ENCODE assay signal across 7 cellular contexts in genomic region chr6:18263561-18264337, GRCh38. TPM values are rescaled to one million over a fixed set of nuclear protein-coding genes. Genes with fewer than 3 reads are reported as not detected.
DNase-seq lines count a peak whose midpoint lies in the region; ATAC-seq, FAIRE-seq and TF ChIP-seq lines count a peak whose summit lies in the region.

No MANE protein-coding gene starts in this region.

- H3K79me2 ChIP-seq in Karpas-422 (ENCODE audit: low read length) (peaks cover 56% of the 10 kb centered on the region), H1 (ENCODE audit: control insufficient read depth in 1 of 2, insufficient read depth in 2 of 2, low read length in 2 of 2) (peaks cover 49 to 56% of the 10 kb centered on the region in 2 experiments)

- peak overlapping the region; percentile 87 for H4K5ac ChIP-seq in H1 (ENCODE audit: insufficient read length, low read depth, low read length)

- H4K20me1 ChIP-seq in Karpas-422 (ENCODE audit: insufficient read depth, low read depth, low read length) (peaks cover 32% of the 10 kb centered on the region), H1 (replicated peaks in 1 of 2; ENCODE audit: control insufficient read depth in 1 of 2, insufficient read depth in 2 of 2, low read length in 2 of 2) (peaks cover 16 to 18% of the 10 kb centered on the region in 2 experiments)

- peak overlapping the region; percentile 89 for H3K4me3 Mint-ChIP-seq in activated CD4-positive, alpha-beta T cell treated with anti-CD3 and anti-CD28 coated beads, Interleukin-2, amount 10 ng/mL, durations not matched to agents 7 days and 5 days
- peak overlapping the region; percentile 98 for H3K4me3 Mint-ChIP-seq in stimulated activated naive CD8-positive, alpha-beta T cell treated with anti-CD3 and anti-CD28 coated beads, Interleukin-15, Interleukin-2, amounts not matched to agents 100 ng/mL and 50 ng/mL, for 24 hours

- H3K36me3 ChIP-seq in ES-I3 (ENCODE audit: insufficient read depth, low read length) = peaks cover 4% of the 10 kb centered on the region; the same call in 1 of the 2 replicates
- peaks cover 23% of the 10 kb centered on the region; the same call in 1 of the 2 replicates for H3K36me3 ChIP-seq in Karpas-422 (ENCODE audit: insufficient read depth, low read length)
- peaks cover 0 to 36% (median 1%) of the 10 kb centered on the region in 4 experiments; a peak in 2 of 8 replicates for H3K36me3 ChIP-seq in H1 (ENCODE audit: control insufficient read depth in 2 of 4, insufficient read depth in 4 of 4, low read length in 3 of 4)

- peaks cover 55% of the 10 kb centered on the region for H3K36me3 Mint-ChIP-seq in activated CD4-positive, alpha-beta T cell treated with anti-CD3 and anti-CD28 coated beads, Interleukin-2, amount 10 ng/mL, durations not matched to agents 7 days and 5 days (ENCODE audit: low read depth)
- peaks cover 48% of the 10 kb centered on the region for H3K36me3 Mint-ChIP-seq in stimulated activated naive CD8-positive, alpha-beta T cell treated with anti-CD3 and anti-CD28 coated beads, Interleukin-15, Interleukin-2, amounts not matched to agents 100 ng/mL and 50 ng/mL, for 24 hours (ENCODE audit: low read depth)

- H3K18ac ChIP-seq in H1 (ENCODE audit: extremely low read depth, low read length) = peak overlapping the region; percentile 93

- no peak overlapping the region; the same call in 1 of the 2 replicates for H2AK5ac ChIP-seq in H1 (ENCODE audit: low read depth, low read length)

- peak overlapping the region; percentile 95 for H3K27ac Mint-ChIP-seq in activated CD4-positive, alpha-beta T cell treated with anti-CD3 and anti-CD28 coated beads, Interleukin-2, amount 10 ng/mL, durations not matched to agents 7 days and 5 days
- peak overlapping the region; percentile 96 for H3K27ac Mint-ChIP-seq in stimulated activated naive CD8-positive, alpha-beta T cell treated with anti-CD3 and anti-CD28 coated beads, Interleukin-15, Interleukin-2, amounts not matched to agents 100 ng/mL and 50 ng/mL, for 24 hours

- no peak for TF ChIP-seq CTCF in H1 (IDR thresholded peaks at IDR 0.05; ENCODE audit: control extremely low read depth in 1 of 3, insufficient read depth in 1 of 3, low read depth in 1 of 3, low read length in 3 of 3)

- H3K4me1 ChIP-seq in ES-I3 (ENCODE audit: insufficient read depth, low read length) (peaks cover 25% of the 10 kb centered on the region), Karpas-422 (ENCODE audit: low read length) (peaks cover 44% of the 10 kb centered on the region), H1 (replicated peaks in 1 of 4; ENCODE audit: control insufficient read depth in 3 of 4, insufficient read depth in 4 of 4, low read length in 3 of 4) (peaks cover 5 to 22% (median 10%) of the 10 kb centered on the region in 4 experiments)

- POLR2A ChIA-PET in activated CD4-positive, alpha-beta T cell treated with anti-CD3 and anti-CD28 coated beads, Interleukin-2, amount 10 ng/mL, durations not matched to agents 7 days and 5 days (lab: Charles Lee) = interaction anchor here (0.5 kb wide), 1 partner anchor 159 kb away, joined by 3 read pairs; no protein-coding TSS in a partner anchor
- POLR2A ChIA-PET in H1 (lab: Charles Lee; ENCODE audit: partially characterized antibody) = interaction anchor here (0.6 to 1.9 kb wide), 19 partner anchors 10 to 606 kb away, joined by 3 to 11 read pairs (median 4); partner anchors contain the start of gene RNF144B

- TF ChIP-seq EP300 in H1 (IDR thresholded peaks at IDR 0.05; ENCODE audit: borderline replicate concordance in 1 of 2, low read depth in 2 of 2, low read length in 2 of 2) = no peak

- H2BK5ac ChIP-seq in H1 (ENCODE audit: low read depth, low read length) = peak overlapping the region; percentile 96

- FAIRE-seq in H1 (lab: Jason Lieb, UNC) = no peak

- DNase-seq in Karpas-422 (peak; percentile 75), H1 (ENCODE audit: low read depth in 1 of 2, low spot score in 2 of 2) (peak in 1 of 2 experiments; percentile 66), medulla oblongata (ENCODE audit: extremely low spot score) (peak; percentile 33)
- peak; percentile 19 for DNase-seq in activated CD4-positive, alpha-beta T cell treated with anti-CD3 and anti-CD28 coated beads, Interleukin-2, amount 10 ng/mL, durations not matched to agents 7 days and 5 days

- ATAC-seq in GM21737 (IDR thresholded peaks at IDR 0.05; ENCODE audit: unreplicated experiment) = peak; percentile 20

- H3K27me3 ChIP-seq in Karpas-422 (ENCODE audit: low read length) (no peaks in the 10 kb centered on the region), H1 (replicated peaks in 1 of 4; ENCODE audit: control insufficient read depth in 3 of 4, extremely low read depth in 1 of 4, insufficient read depth in 3 of 4, low read length in 3 of 4) (no peaks in the 10 kb centered on the region; a peak in 1 of 7 replicates)

- no peak; a peak in 1 of 3 replicates for TF ChIP-seq POLR2A in H1 (IDR thresholded peaks at IDR 0.05; ENCODE audit: control extremely low read depth in 1 of 2, low read depth in 2 of 2, low read length in 2 of 2)

- peak overlapping the region; percentile 91 for H3K27ac ChIP-seq in Karpas-422 (ENCODE audit: low read length)
- peak overlapping the region; percentile 97 for H3K27ac ChIP-seq in H1 (ENCODE audit: low read depth, low read length)

- H2AFZ ChIP-seq in Karpas-422 (ENCODE audit: low read length) = peak overlapping the region; percentile 12; the same call in 1 of the 2 replicates
- no peak overlapping the region for H2AFZ ChIP-seq in H1 (ENCODE audit: low read length)

- no peak overlapping the region for H2BK20ac ChIP-seq in H1 (ENCODE audit: low read length)

- CTCF ChIA-PET in activated CD4-positive, alpha-beta T cell treated with anti-CD3 and anti-CD28 coated beads, Interleukin-2, amount 10 ng/mL, durations not matched to agents 7 days and 5 days (lab: Charles Lee) = no interaction called here
- CTCF ChIA-PET in H1 (lab: Charles Lee; ENCODE audit: partially characterized antibody) = interaction anchor here (0.9 to 1.3 kb wide), 2 partner anchors 9 to 11 kb away, joined by 3 read pairs; no protein-coding TSS in a partner anchor

- peak overlapping the region; percentile 85 for H3K4me3 ChIP-seq in Karpas-422 (ENCODE audit: low read length)
- H3K4me3 ChIP-seq in H1 (ENCODE audit: extremely low read depth in 1 of 4, insufficient read depth in 2 of 4, low read depth in 3 of 4, low read length in 4 of 4) = peak overlapping the region; percentile 88 to 98 (median 95)

- no peak overlapping the region for H3K23ac ChIP-seq in H1 (ENCODE audit: insufficient read length)

- peaks cover 13% of the 10 kb centered on the region for H3K23me2 ChIP-seq in H1 (ENCODE audit: low read depth, low read length)

- no peak for TF ChIP-seq RAD21 in H1 (IDR thresholded peaks at IDR 0.05 in 1 of 2, conservative IDR thresholded peaks at IDR 0.05 in 1 of 2; ENCODE audit: low read depth in 2 of 2, low read length in 2 of 2)

- peak overlapping the region; percentile 89 for H3K56ac ChIP-seq in H1 (replicated peaks; ENCODE audit: insufficient read length, low read depth, low read length)

- H3K9me3 ChIP-seq in ES-I3 (ENCODE audit: control insufficient read depth, insufficient read depth, low read length) (peaks cover 2% of the 10 kb centered on the region; the same call in 1 of the 2 replicates), Karpas-422 (ENCODE audit: low read length) (no peaks in the 10 kb centered on the region), H1 (ENCODE audit: insufficient read depth in 2 of 2, low read depth in 1 of 2, low read length in 1 of 2) (no peaks in the 10 kb centered on the region)

- H2BK12ac ChIP-seq in H1 (ENCODE audit: low read depth, low read length) = 0 out of 2 replicates have a peak overlapping the region, but pooled peaks have one; percentile 80

- no peaks in the 10 kb centered on the region for H3K9me2 ChIP-seq in Karpas-422 (replicated peaks; ENCODE audit: insufficient read depth, low read length)

- no peaks in the 10 kb centered on the region for H3K9me3 Mint-ChIP-seq in activated CD4-positive, alpha-beta T cell treated with anti-CD3 and anti-CD28 coated beads, Interleukin-2, amount 10 ng/mL, durations not matched to agents 7 days and 5 days
- peaks cover 4% of the 10 kb centered on the region for H3K9me3 Mint-ChIP-seq in stimulated activated naive CD8-positive, alpha-beta T cell treated with anti-CD3 and anti-CD28 coated beads, Interleukin-15, Interleukin-2, amounts not matched to agents 100 ng/mL and 50 ng/mL, for 24 hours

- H4K8ac ChIP-seq in H1 (ENCODE audit: extremely low read depth, insufficient read depth, low read length) = peak overlapping the region; percentile 99; the same call in 1 of the 2 replicates

- peaks cover 50% of the 10 kb centered on the region for H3K4me1 Mint-ChIP-seq in activated CD4-positive, alpha-beta T cell treated with anti-CD3 and anti-CD28 coated beads, Interleukin-2, amount 10 ng/mL, durations not matched to agents 7 days and 5 days
- peaks cover 54% of the 10 kb centered on the region for H3K4me1 Mint-ChIP-seq in stimulated activated naive CD8-positive, alpha-beta T cell treated with anti-CD3 and anti-CD28 coated beads, Interleukin-15, Interleukin-2, amounts not matched to agents 100 ng/mL and 50 ng/mL, for 24 hours (ENCODE audit: low read depth)

- H3K9ac ChIP-seq in ES-I3 (ENCODE audit: low read depth, low read length) (peak overlapping the region; percentile 94), Karpas-422 (ENCODE audit: low read length) (peak overlapping the region; percentile 98), H1 (replicated peaks in 1 of 4; ENCODE audit: extremely low read depth in 1 of 4, low read depth in 3 of 4, low read length in 3 of 4) (peak overlapping the region; percentile 97 to 100 (median 98))

- H3K27me3 Mint-ChIP-seq in activated CD4-positive, alpha-beta T cell treated with anti-CD3 and anti-CD28 coated beads, Interleukin-2, amount 10 ng/mL, durations not matched to agents 7 days and 5 days = no peaks in the 10 kb centered on the region
- H3K27me3 Mint-ChIP-seq in stimulated activated naive CD8-positive, alpha-beta T cell treated with anti-CD3 and anti-CD28 coated beads, Interleukin-15, Interleukin-2, amounts not matched to agents 100 ng/mL and 50 ng/mL, for 24 hours = no peaks in the 10 kb centered on the region

- peak overlapping the region; percentile 68 for H4K91ac ChIP-seq in H1 (replicated peaks; ENCODE audit: insufficient read length, low read length)

- peak overlapping the region; percentile 29 for H2BK120ac ChIP-seq in H1 (replicated peaks; ENCODE audit: low read depth, low read length)

- H3K79me1 ChIP-seq in H1 (ENCODE audit: low read depth, low read length) = no peaks in the 10 kb centered on the region; the same call in 1 of the 2 replicates

- H3K14ac ChIP-seq in H1 (ENCODE audit: insufficient read length) = no peak overlapping the region

- H2BK15ac ChIP-seq in H1 (ENCODE audit: low read length) = no peak overlapping the region

- 2% methylated on average over 30 of the region's 70 CpGs; no CpG with 5 or more reads in 1 of the 2 experiments for WGBS in H1 (ENCODE audit: extremely low coverage in 1 of 2, insufficient coverage in 1 of 2, insufficient read length in 1 of 2, insufficient replicate concordance in 2 of 2, low coverage in 1 of 2, low lambda C conversion rate in 2 of 2, missing lambda C conversion rate in 1 of 2), 2 experiments

- peak overlapping the region; percentile 87 for H3K4ac ChIP-seq in H1 (replicated peaks; ENCODE audit: insufficient read length, low read depth, low read length)

- H3K4me2 ChIP-seq in Karpas-422 (ENCODE audit: low read depth, low read length, poor library complexity, severe bottlenecking) (peak overlapping the region; percentile 99), H1 (ENCODE audit: insufficient read depth in 1 of 2, low read depth in 2 of 2, low read length in 2 of 2) (peak overlapping the region; percentile 73 to 82)

RNA-seq across cellular contexts. Expression of gene DEK, which starts 0.6 kb away (rescaled TPM):
- 154 and 156 TPM in 2 replicates for total RNA-seq in Karpas-422 (2014; rRNA removed; shearing (Covaris generic); ENCODE audit: low replicate concordance)
- total RNA-seq in activated CD4-positive, alpha-beta T cell treated with anti-CD3 and anti-CD28 coated beads, Interleukin-2, amount 10 ng/mL, durations not matched to agents 7 days and 5 days = 100 to 1,000 TPM; 246 to 282 TPM
- 227 and 228 TPM in 2 replicates for total RNA-seq in H1 (2021; fragmentation: NEBNext Ultra II Directional; extraction: Animal tissue kit (Norgen Biotek cat#: 25700))
- 22.1 and 40.0 TPM in 2 replicates for polyA plus RNA-seq in H1 (2011; rRNA removed)
- 80.0 TPM for polyA plus RNA-seq in H1 (2011; cell fraction: cytosol; rRNA removed)
- polyA plus RNA-seq in H1 (2011; cell fraction: nucleus; rRNA removed) = 22.9 TPM
- polyA plus RNA-seq in H1 (2012, experiment 1 of 2) = 91.5 to 172 TPM (median 103 TPM) in 4 replicates
- polyA plus RNA-seq in H1 (2012, experiment 2 of 2) = 12.1 TPM
- 274 TPM for polyA plus RNA-seq in H1 (2013, experiment 1 of 2)
- polyA plus RNA-seq in H1 (2013, experiment 2 of 2) = 284 TPM
- 16.2 and 21.6 TPM in 2 replicates for polyA minus RNA-seq in H1 (2011; rRNA and poly(A)+ RNA removed)
- 102 TPM for polyA minus RNA-seq in H1 (2011; cell fraction: cytosol; rRNA and poly(A)+ RNA removed)
- polyA minus RNA-seq in H1 (2011; cell fraction: nucleus; rRNA and poly(A)+ RNA removed) = 78.9 TPM
